In the genomic region with DNA sequence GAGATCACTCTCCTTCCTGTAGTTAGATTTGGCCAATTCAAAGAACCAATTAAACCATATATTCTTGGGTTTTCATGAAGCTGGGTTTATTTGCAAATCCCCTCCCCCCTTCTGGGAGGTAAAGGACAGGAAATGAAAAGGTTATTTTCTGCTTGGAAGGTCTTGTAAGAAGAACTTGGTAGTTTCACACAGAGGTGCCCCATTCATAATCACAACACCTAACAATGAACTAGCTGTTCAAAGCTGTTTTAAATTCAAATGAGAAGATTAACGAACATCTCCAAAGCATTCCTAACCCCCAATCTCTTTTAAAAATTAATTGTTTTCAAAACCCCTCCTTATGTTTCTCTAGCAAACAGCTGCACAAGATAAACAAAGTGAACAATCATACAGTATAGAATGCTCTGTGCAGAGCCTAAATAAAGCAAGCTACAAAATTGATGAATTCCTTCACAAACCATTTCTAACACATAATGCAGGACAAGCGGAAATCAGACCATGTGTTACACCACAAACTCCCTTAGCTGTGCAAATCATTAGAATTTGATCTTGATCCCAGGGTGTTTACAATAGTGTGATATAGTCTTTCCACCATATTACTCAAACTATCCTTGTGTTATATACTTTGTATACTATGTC, we compare ENCODE assay signal across 12 cellular contexts.
"Had no signal": no experiment of that assay in that cellular context is flagged by ENCODE, and none has a peak within 500 bp of the region (broad histone marks: within the 10 kb centered on the region; RNA-seq: fewer than 3 reads in every experiment).

No MANE protein-coding gene starts in this region.

- H3K9me3 Mint-ChIP-seq: activated naive CD4-positive, alpha-beta T cell treated with anti-CD3 and anti-CD28 coated beads for 36 hours; activated T-helper 1 cell treated with anti-CD3 and anti-CD28 coated beads, Interleukin-12 subunit alpha, Interleukin-12 subunit beta, Interleukin-2, Interleukin-4 antibody, amounts not matched to agents 30 ng/mL and 10 ng/mL and 1 ng/mL, durations not matched to agents 14 hours and 24 hours and 36 hours; nephron had no signal

- H3K9me3 ChIP-seq: left lung, pancreas, upper lobe of left lung had no signal

- H3K36me3 Mint-ChIP-seq: memory B cell had no signal

- H3K4me3 Mint-ChIP-seq: activated naive CD4-positive, alpha-beta T cell treated with anti-CD3 and anti-CD28 coated beads for 36 hours; activated T-helper 1 cell treated with anti-CD3 and anti-CD28 coated beads, Interleukin-12 subunit alpha, Interleukin-12 subunit beta, Interleukin-2, Interleukin-4 antibody, amounts not matched to agents 30 ng/mL and 10 ng/mL and 1 ng/mL, durations not matched to agents 14 hours and 24 hours and 36 hours; memory B cell; nephron had no signal

- H3K27me3 Mint-ChIP-seq: memory B cell had no signal

- H3K4me1 Mint-ChIP-seq: memory B cell, nephron had no signal

- DNase-seq: activated CD4-positive, alpha-beta T cell treated with anti-CD3 and anti-CD28 coated beads for 48 hours; activated naive CD4-positive, alpha-beta T cell treated with anti-CD3 and anti-CD28 coated beads for 36 hours; foreskin keratinocyte; left lung; pancreas; stimulated activated CD4-positive, alpha-beta T cell treated with anti-CD3 and anti-CD28 coated beads, Interleukin-4, amount 100 ng/mL, for 1 hour; stimulated activated CD8-positive, alpha-beta memory T cell treated with anti-CD3 and anti-CD28 coated beads, Interleukin-4, amount 100 ng/mL, for 48 hours; stimulated activated naive CD8-positive, alpha-beta T cell treated with anti-CD3 and anti-CD28 coated beads, Interleukin-15, Interleukin-2, amounts not matched to agents 100 U/mL and 50 U/mL, for 24 hours; upper lobe of left lung had no signal

- H3K36me3 ChIP-seq: left lung, pancreas, upper lobe of left lung had no signal

- H3K4me1 ChIP-seq: foreskin keratinocyte, left lung, pancreas, upper lobe of left lung had no signal

- H3K27ac ChIP-seq: foreskin keratinocyte, left lung, pancreas, upper lobe of left lung had no signal

- H3K4me3 ChIP-seq: left lung, pancreas, upper lobe of left lung had no signal

- ATAC-seq: foreskin keratinocyte; left lung; pancreas; stimulated activated naive CD8-positive, alpha-beta T cell treated with anti-CD3 and anti-CD28 coated beads, Interleukin-15, Interleukin-2, amounts not matched to agents 100 U/mL and 50 U/mL, for 24 hours had no signal

- H3K27me3 ChIP-seq: foreskin keratinocyte, left lung, pancreas, upper lobe of left lung had no signal

- H3K27ac Mint-ChIP-seq: activated naive CD4-positive, alpha-beta T cell treated with anti-CD3 and anti-CD28 coated beads for 36 hours; activated T-helper 1 cell treated with anti-CD3 and anti-CD28 coated beads, Interleukin-12 subunit alpha, Interleukin-12 subunit beta, Interleukin-2, Interleukin-4 antibody, amounts not matched to agents 30 ng/mL and 10 ng/mL and 1 ng/mL, durations not matched to agents 14 hours and 24 hours and 36 hours; memory B cell; nephron had no signal
